Comparison of ENCODE assay signal across 8 cellular contexts in genomic region chr12:124379938-124380754, GRCh38.
DNase-seq lines count a peak whose midpoint lies in the region; ATAC-seq and TF ChIP-seq lines count a peak whose summit lies in the region.

No MANE protein-coding gene starts in this region.

- H3K4me1 ChIP-seq in A673 (ENCODE audit: insufficient read depth, low read length, poor library complexity, severe bottlenecking) = no peaks in the 10 kb centered on the region

- no peaks in the 10 kb centered on the region for H3K9me3 ChIP-seq in A673 (ENCODE audit: low read depth, low read length, poor library complexity, severe bottlenecking)

- ATAC-seq in left ventricle myocardium superior (peak; percentile 57), GM21619 (IDR thresholded peaks at IDR 0.05; ENCODE audit: unreplicated experiment) (no peak)

- WGBS in adipose tissue, 3 donors = 10 to 55% (median 11%) methylated on average over 31 of the region's 31 CpGs

- peaks cover 41% of the 10 kb centered on the region for H3K36me3 ChIP-seq in A673 (ENCODE audit: insufficient read depth, low read length, poor library complexity, severe bottlenecking)

- H3K4me3 ChIP-seq in retinal pigment epithelial cell (ENCODE audit: low read length) (no peak overlapping the region), A673 (ENCODE audit: low read depth, low read length, poor library complexity, severe bottlenecking) (no peak overlapping the region)

- CTCF ChIA-PET in A673 (lab: Charles Lee) = no interaction called here

- no peaks in the 10 kb centered on the region for H3K27me3 ChIP-seq in A673 (replicated peaks; ENCODE audit: insufficient read depth, low read depth, low read length, poor library complexity)

- BruUV-seq in A673 (replicated peaks; lab: Mats Ljungman, UMichigan) = no TSS peak

- POLR2A ChIA-PET in A673 (lab: Charles Lee; ENCODE audit: low non-redundant PET) = no interaction called here

- H3K27ac ChIP-seq in adipose tissue (ENCODE audit: low read depth, low read length) (peak overlapping the region; percentile 14), A673 (ENCODE audit: low read depth, low read length, poor library complexity, severe bottlenecking) (no peak overlapping the region)

- peak; percentile 51 for DNase-seq in GDM1 (lab: John Stamatoyannopoulos, UW)
- DNase-seq in left ventricle myocardium superior = peak; percentile 79
- DNase-seq in retinal pigment epithelial cell (ENCODE audit: low read depth) = no peak
- DNase-seq in NCI-H2029 (lab: John Stamatoyannopoulos, UW) = no peak
- no peak for DNase-seq in A673 (ENCODE audit: low spot score)
- no peak for DNase-seq in T-helper 9 cell

- intact Hi-C loops in left ventricle myocardium superior (cut with micrococcal nuclease) (no loop called here), A673 (cut with micrococcal nuclease; ENCODE audit: unreplicated experiment) (no loop called here)

- TF ChIP-seq CTCF in retinal pigment epithelial cell (conservative IDR thresholded peaks at IDR 0.05; ENCODE audit: low read depth, low read length) = peak; percentile 71
- TF ChIP-seq CTCF in A673 (conservative IDR thresholded peaks at IDR 0.05; ENCODE audit: low read depth, low read length) = no peak

Comparison
In these comparisons a context has a peak if more than half of its experiments do, and no peak if none do; other contexts are left out.
1. DNase-seq: peak in GDM1 (single experiment) and left ventricle myocardium superior (single experiment); none in retinal pigment epithelial cell (single experiment), NCI-H2029 (single experiment), A673 (single experiment) and T-helper 9 cell (single experiment).